ENCODE assay signal across 1 cellular context in the genomic region with DNA sequence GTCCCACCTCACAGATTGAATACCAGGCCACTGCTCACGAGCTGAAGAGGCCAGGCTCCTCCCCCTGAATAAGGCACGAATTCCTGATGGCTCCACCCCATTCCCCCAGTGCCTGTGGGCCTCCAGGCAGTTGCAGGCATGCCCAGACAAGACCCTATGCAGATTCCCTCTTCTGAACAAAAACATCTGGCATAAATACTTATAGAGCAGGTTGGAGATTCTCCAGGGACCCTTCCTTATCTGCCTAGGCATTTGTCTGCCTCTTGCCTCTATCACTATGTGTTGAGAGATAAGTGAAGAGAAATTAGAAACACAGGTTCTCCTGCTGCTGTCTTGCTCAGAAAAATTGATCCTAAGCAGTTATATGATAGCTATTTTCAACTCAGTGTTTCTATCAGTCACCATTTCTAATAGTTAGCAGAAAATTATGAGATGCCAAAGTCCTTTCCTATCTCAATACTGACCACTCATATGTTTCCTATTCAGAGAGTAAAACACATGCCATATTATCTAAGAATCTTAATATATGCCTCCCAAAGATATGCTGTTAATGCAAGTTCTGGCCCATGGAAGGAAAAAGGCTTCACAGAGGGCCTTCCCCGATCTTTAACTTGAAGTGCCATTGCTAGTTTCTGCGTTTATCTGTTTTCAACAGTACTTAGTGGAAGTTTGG.
TF ChIP-seq lines count a peak whose summit lies in the region.

No MANE protein-coding gene starts in this region.

TF ChIP-seq in WTC11, 78 proteins besides CTCF, POLR2A, EP300 and RAD21 (continued from another document):
- TF ChIP-seq, protein P1, sequence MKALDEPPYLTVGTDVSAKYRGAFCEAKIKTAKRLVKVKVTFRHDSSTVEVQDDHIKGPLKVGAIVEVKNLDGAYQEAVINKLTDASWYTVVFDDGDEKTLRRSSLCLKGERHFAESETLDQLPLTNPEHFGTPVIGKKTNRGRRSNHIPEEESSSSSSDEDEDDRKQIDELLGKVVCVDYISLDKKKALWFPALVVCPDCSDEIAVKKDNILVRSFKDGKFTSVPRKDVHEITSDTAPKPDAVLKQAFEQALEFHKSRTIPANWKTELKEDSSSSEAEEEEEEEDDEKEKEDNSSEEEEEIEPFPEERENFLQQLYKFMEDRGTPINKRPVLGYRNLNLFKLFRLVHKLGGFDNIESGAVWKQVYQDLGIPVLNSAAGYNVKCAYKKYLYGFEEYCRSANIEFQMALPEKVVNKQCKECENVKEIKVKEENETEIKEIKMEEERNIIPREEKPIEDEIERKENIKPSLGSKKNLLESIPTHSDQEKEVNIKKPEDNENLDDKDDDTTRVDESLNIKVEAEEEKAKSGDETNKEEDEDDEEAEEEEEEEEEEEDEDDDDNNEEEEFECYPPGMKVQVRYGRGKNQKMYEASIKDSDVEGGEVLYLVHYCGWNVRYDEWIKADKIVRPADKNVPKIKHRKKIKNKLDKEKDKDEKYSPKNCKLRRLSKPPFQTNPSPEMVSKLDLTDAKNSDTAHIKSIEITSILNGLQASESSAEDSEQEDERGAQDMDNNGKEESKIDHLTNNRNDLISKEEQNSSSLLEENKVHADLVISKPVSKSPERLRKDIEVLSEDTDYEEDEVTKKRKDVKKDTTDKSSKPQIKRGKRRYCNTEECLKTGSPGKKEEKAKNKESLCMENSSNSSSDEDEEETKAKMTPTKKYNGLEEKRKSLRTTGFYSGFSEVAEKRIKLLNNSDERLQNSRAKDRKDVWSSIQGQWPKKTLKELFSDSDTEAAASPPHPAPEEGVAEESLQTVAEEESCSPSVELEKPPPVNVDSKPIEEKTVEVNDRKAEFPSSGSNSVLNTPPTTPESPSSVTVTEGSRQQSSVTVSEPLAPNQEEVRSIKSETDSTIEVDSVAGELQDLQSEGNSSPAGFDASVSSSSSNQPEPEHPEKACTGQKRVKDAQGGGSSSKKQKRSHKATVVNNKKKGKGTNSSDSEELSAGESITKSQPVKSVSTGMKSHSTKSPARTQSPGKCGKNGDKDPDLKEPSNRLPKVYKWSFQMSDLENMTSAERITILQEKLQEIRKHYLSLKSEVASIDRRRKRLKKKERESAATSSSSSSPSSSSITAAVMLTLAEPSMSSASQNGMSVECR (CRISPR knock-in tag; IDR thresholded peaks at IDR 0.05; ENCODE audit: borderline replicate concordance): no peak
- TF ChIP-seq ZNF317 (CRISPR knock-in tag; IDR thresholded peaks at IDR 0.05; ENCODE audit: borderline replicate concordance, low read depth) (no peak), ETV6 (CRISPR knock-in tag; IDR thresholded peaks at IDR 0.05) (no peak)
- TF ChIP-seq, protein P2, sequence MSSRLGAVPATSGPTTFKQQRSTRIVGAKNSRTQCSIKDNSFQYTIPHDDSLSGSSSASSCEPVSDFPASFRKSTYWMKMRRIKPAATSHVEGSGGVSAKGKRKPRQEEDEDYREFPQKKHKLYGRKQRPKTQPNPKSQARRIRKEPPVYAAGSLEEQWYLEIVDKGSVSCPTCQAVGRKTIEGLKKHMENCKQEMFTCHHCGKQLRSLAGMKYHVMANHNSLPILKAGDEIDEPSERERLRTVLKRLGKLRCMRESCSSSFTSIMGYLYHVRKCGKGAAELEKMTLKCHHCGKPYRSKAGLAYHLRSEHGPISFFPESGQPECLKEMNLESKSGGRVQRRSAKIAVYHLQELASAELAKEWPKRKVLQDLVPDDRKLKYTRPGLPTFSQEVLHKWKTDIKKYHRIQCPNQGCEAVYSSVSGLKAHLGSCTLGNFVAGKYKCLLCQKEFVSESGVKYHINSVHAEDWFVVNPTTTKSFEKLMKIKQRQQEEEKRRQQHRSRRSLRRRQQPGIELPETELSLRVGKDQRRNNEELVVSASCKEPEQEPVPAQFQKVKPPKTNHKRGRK (CRISPR knock-in tag; IDR thresholded peaks at IDR 0.05; ENCODE audit: borderline replicate concordance): no peak
- TF ChIP-seq, protein P3, sequence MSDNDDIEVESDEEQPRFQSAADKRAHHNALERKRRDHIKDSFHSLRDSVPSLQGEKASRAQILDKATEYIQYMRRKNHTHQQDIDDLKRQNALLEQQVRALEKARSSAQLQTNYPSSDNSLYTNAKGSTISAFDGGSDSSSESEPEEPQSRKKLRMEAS (CRISPR knock-in tag; IDR thresholded peaks at IDR 0.05): no peak
